15 cellular contexts compared by ENCODE assay signal in genomic region chr2:3597567-3597966, GRCh38. TPM values are rescaled to one million over a fixed set of nuclear protein-coding genes. Genes with fewer than 3 reads are reported as not detected.
DNase-seq lines count a peak whose midpoint lies in the region; ATAC-seq, FAIRE-seq and TF ChIP-seq lines count a peak whose summit lies in the region.
"Had no signal": no experiment of that assay in that cellular context is flagged by ENCODE, and none has a peak within 500 bp of the region (broad histone marks: within the 10 kb centered on the region; RNA-seq: fewer than 3 reads in every experiment).

No MANE protein-coding gene starts in this region.

- no peaks in the 10 kb centered on the region for H3K9me3 Mint-ChIP-seq in activated CD4-positive, alpha-beta T cell treated with anti-CD3 and anti-CD28 coated beads for 36 hours (ENCODE audit: low read depth)

- WGBS in mesenchymal stem cell, result 82% methylated on average over 3 of the region's 6 CpGs

- peaks cover 0 to 16% of the 10 kb centered on the region in 2 experiments for H3K36me3 ChIP-seq in mesenchymal stem cell (ENCODE audit: control insufficient read depth in 1 of 2, insufficient read depth in 2 of 2, low read depth in 1 of 2, low read length in 2 of 2)
- H3K36me3 ChIP-seq: lower lobe of right lung, SJCRH30 had no signal

- H3K36me3 Mint-ChIP-seq in activated CD4-positive, alpha-beta T cell treated with anti-CD3 and anti-CD28 coated beads for 36 hours (ENCODE audit: low read depth), result peaks cover 6% of the 10 kb centered on the region

- peak; percentile 68 for ATAC-seq in activated CD4-positive, alpha-beta T cell treated with anti-CD3 and anti-CD28 coated beads for 36 hours
- ATAC-seq in GM18909 (IDR thresholded peaks at IDR 0.05; ENCODE audit: poor library complexity, unreplicated experiment) (peak; percentile 41), HG03045 (IDR thresholded peaks at IDR 0.05; ENCODE audit: unreplicated experiment) (peak; percentile 47), GM21381 (IDR thresholded peaks at IDR 0.05; ENCODE audit: unreplicated experiment) (no peak)

- H3K79me1 ChIP-seq in mesenchymal stem cell (replicated peaks; ENCODE audit: low read length, poor library complexity, severe bottlenecking), result peaks cover 6% of the 10 kb centered on the region

- CTCF ChIA-PET in activated CD4-positive, alpha-beta T cell treated with anti-CD3 and anti-CD28 coated beads for 36 hours (lab: Charles Lee), result interaction anchor here (0.7 kb wide), 1 partner anchor 14 kb away, joined by 4 read pairs; no protein-coding TSS in a partner anchor

- H3K27ac ChIP-seq in mesenchymal stem cell (ENCODE audit: low read length, poor library complexity, severe bottlenecking), result no peak overlapping the region
- H3K27ac ChIP-seq: lower lobe of right lung, SJCRH30 had no signal

- TF ChIP-seq CTCF in D721Med (IDR thresholded peaks at IDR 0.05; ENCODE audit: insufficient read depth, missing control alignments), result no peak

- no peak overlapping the region for H3K23ac ChIP-seq in mesenchymal stem cell (ENCODE audit: low read length in 2 of 2)

- H3K4me3 ChIP-seq in mesenchymal stem cell (ENCODE audit: insufficient read depth in 1 of 2, low read depth in 1 of 2, low read length in 2 of 2), result no peak overlapping the region
- H3K4me3 ChIP-seq: lower lobe of right lung, MG63, SJCRH30 had no signal

- no peak for FAIRE-seq in D721Med (lab: Jason Lieb, UNC)
- FAIRE-seq: astrocyte had no signal

- peak; percentile 56 for DNase-seq in activated CD4-positive, alpha-beta T cell treated with anti-CD3 and anti-CD28 coated beads for 36 hours
- DNase-seq in activated CD4-positive, alpha-beta T cell treated with anti-CD3 and anti-CD28 coated beads for 4 hours, result no peak
- DNase-seq in mesenchymal stem cell, result no peak
- DNase-seq in D721Med (ENCODE audit: insufficient read length, low spot score), result no peak
- DNase-seq in ecto neural progenitor cell (ENCODE audit: low spot score), result no peak
- DNase-seq: 8988T; lower lobe of right lung; MG63; NK-92 treated with Interleukin-12 subunit alpha and Interleukin-12 subunit beta, amount 100 ng/mL, for 24 hours; SJCRH30 had no signal

- peak overlapping the region; percentile 80 for H2BK15ac ChIP-seq in mesenchymal stem cell (ENCODE audit: low read depth, poor library complexity, severe bottlenecking)

- POLR2A ChIA-PET in activated CD4-positive, alpha-beta T cell treated with anti-CD3 and anti-CD28 coated beads for 36 hours (lab: Charles Lee), result no interaction called here

- no peak overlapping the region for H2BK5ac ChIP-seq in mesenchymal stem cell (ENCODE audit: low read depth, low read length, poor library complexity, severe bottlenecking)

- peak overlapping the region in 1 of 2 experiments; percentile 80 for H3K18ac ChIP-seq in mesenchymal stem cell (ENCODE audit: low read depth in 1 of 2, low read length in 2 of 2)

- no peak overlapping the region for H3K4ac ChIP-seq in mesenchymal stem cell (ENCODE audit: low read depth in 1 of 2, low read length in 2 of 2)

- no peak overlapping the region for H3K4me2 ChIP-seq in mesenchymal stem cell (ENCODE audit: low read length, poor library complexity, severe bottlenecking)

- peak overlapping the region; percentile 9 for H3K27ac Mint-ChIP-seq in activated CD4-positive, alpha-beta T cell treated with anti-CD3 and anti-CD28 coated beads for 36 hours

- intact Hi-C loops in activated CD4-positive, alpha-beta T cell treated with anti-CD3 and anti-CD28 coated beads for 36 hours (cut with DNase I, micrococcal nuclease), result no loop called here

- no peaks in the 10 kb centered on the region for H3K27me3 ChIP-seq in mesenchymal stem cell (ENCODE audit: control insufficient read depth in 1 of 2, insufficient read depth in 1 of 2, low read length in 2 of 2)
- H3K27me3 ChIP-seq: MG63, SJCRH30 had no signal

- peak overlapping the region in 1 of 2 experiments; percentile 80 for H2BK12ac ChIP-seq in mesenchymal stem cell (ENCODE audit: low read length in 2 of 2)

- no peaks in the 10 kb centered on the region for H3K27me3 Mint-ChIP-seq in activated CD4-positive, alpha-beta T cell treated with anti-CD3 and anti-CD28 coated beads for 36 hours

- H2AFZ ChIP-seq in mesenchymal stem cell (ENCODE audit: low read depth, low read length), result no peak overlapping the region

- peaks cover 21% of the 10 kb centered on the region for H3K4me1 Mint-ChIP-seq in activated CD4-positive, alpha-beta T cell treated with anti-CD3 and anti-CD28 coated beads for 36 hours

- no peak overlapping the region for H3K9ac ChIP-seq in mesenchymal stem cell (ENCODE audit: low read length)

- peak overlapping the region; percentile 1 for H3K4me3 Mint-ChIP-seq in activated CD4-positive, alpha-beta T cell treated with anti-CD3 and anti-CD28 coated beads for 36 hours

- no peak overlapping the region for H4K91ac ChIP-seq in mesenchymal stem cell (ENCODE audit: low read length)

- peak overlapping the region; percentile 80 for H4K8ac ChIP-seq in mesenchymal stem cell (ENCODE audit: low read length)

- H2BK120ac ChIP-seq in mesenchymal stem cell (ENCODE audit: low read depth, low read length), result peak overlapping the region; percentile 71

- H3K14ac ChIP-seq in mesenchymal stem cell (ENCODE audit: low read length in 2 of 2), result no peak overlapping the region

- no peak overlapping the region for H2AK5ac ChIP-seq in mesenchymal stem cell (ENCODE audit: low read length, severe bottlenecking)

- peaks cover 3% of the 10 kb centered on the region for H3K4me1 ChIP-seq in mesenchymal stem cell (ENCODE audit: control insufficient read depth, insufficient read depth, low read depth, low read length)
- H3K4me1 ChIP-seq: SJCRH30 had no signal

- no peaks in the 10 kb centered on the region for H3K9me3 ChIP-seq in mesenchymal stem cell (ENCODE audit: control insufficient read depth, low read length)
- H3K9me3 ChIP-seq: lower lobe of right lung, MG63, SJCRH30 had no signal

RNA-seq across cellular contexts. Expression of gene COLEC11, which starts 2.7 kb away (rescaled TPM):
- total RNA-seq in activated CD4-positive, alpha-beta T cell treated with anti-CD3 and anti-CD28 coated beads for 36 hours, result under 1 TPM; 0.18 to 0.37 TPM
- polyA plus RNA-seq in mesenchymal stem cell (2013, experiment 1 of 2), result 54.5 TPM
- 53.6 TPM for polyA plus RNA-seq in mesenchymal stem cell (2013, experiment 2 of 2)
- total RNA-seq: astrocyte, skeletal muscle tissue had no signal

RNA-seq across cellular contexts. Expression of gene RPS7, which starts 22.5 kb away (rescaled TPM):
- total RNA-seq in activated CD4-positive, alpha-beta T cell treated with anti-CD3 and anti-CD28 coated beads for 36 hours, result 1,000 to 10,000 TPM; 1,481 to 1,840 TPM
- 4,758 TPM for polyA plus RNA-seq in mesenchymal stem cell (2013, experiment 1 of 2)
- 4,603 TPM for polyA plus RNA-seq in mesenchymal stem cell (2013, experiment 2 of 2)

RNA-seq across cellular contexts. Expression of gene RNASEH1, which starts 39.4 kb away (rescaled TPM):
- total RNA-seq in activated CD4-positive, alpha-beta T cell treated with anti-CD3 and anti-CD28 coated beads for 36 hours, result 10 to 100 TPM; 14.6 to 24.0 TPM
- 28.0 TPM for polyA plus RNA-seq in mesenchymal stem cell (2013, experiment 1 of 2)
- polyA plus RNA-seq in mesenchymal stem cell (2013, experiment 2 of 2), result 28.9 TPM
